Comparison of ENCODE assay signal across 8 cellular contexts in genomic region chr3:195271116-195271858, GRCh38. TPM values are rescaled to one million over a fixed set of nuclear protein-coding genes. Genes with fewer than 3 reads are reported as not detected.
DNase-seq lines count a peak whose midpoint lies in the region; ATAC-seq and FAIRE-seq lines count a peak whose summit lies in the region.

A gene with protein sequence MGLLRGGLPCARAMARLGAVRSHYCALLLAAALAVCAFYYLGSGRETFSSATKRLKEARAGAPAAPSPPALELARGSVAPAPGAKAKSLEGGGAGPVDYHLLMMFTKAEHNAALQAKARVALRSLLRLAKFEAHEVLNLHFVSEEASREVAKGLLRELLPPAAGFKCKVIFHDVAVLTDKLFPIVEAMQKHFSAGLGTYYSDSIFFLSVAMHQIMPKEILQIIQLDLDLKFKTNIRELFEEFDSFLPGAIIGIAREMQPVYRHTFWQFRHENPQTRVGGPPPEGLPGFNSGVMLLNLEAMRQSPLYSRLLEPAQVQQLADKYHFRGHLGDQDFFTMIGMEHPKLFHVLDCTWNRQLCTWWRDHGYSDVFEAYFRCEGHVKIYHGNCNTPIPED (minus strand): TSS chr3:195271159. CDS start chr3:195271058, 101 bp downstream.

- H3K27me3 Mint-ChIP-seq in activated CD8-positive, alpha-beta memory T cell treated with anti-CD3 and anti-CD28 coated beads, Interleukin-2, amount 10 ng/mL, durations not matched to agents 7 days and 5 days = no peaks in the 10 kb centered on the region

- peak within 1 kb of the TSS; percentile 73 for H3K9ac ChIP-seq in endocrine pancreas (ENCODE audit: control insufficient read depth, insufficient read depth, low read length)

- H3K27ac Mint-ChIP-seq in activated CD8-positive, alpha-beta memory T cell treated with anti-CD3 and anti-CD28 coated beads, Interleukin-2, amount 10 ng/mL, durations not matched to agents 7 days and 5 days = peak within 1 kb of the TSS; percentile 85

- H3K9me3 ChIP-seq in endocrine pancreas (ENCODE audit: control insufficient read depth, low read length) = no peaks in the 10 kb centered on the region

- H3K4me1 Mint-ChIP-seq in activated CD8-positive, alpha-beta memory T cell treated with anti-CD3 and anti-CD28 coated beads, Interleukin-2, amount 10 ng/mL, durations not matched to agents 7 days and 5 days = peaks cover 31% of the 10 kb centered on the region

- peak; percentile 77 for ATAC-seq in GM21381 (IDR thresholded peaks at IDR 0.05; ENCODE audit: unreplicated experiment)
- ATAC-seq in activated CD8-positive, alpha-beta memory T cell treated with anti-CD3 and anti-CD28 coated beads, Interleukin-2, amount 10 ng/mL, durations not matched to agents 7 days and 5 days = peak; percentile 89

- DNase-seq in Caki2 (ENCODE audit: low read depth) (peak; percentile 94), HTR-8/SVneo (ENCODE audit: insufficient read length, low spot score) (peak; percentile 89), mesenteric fat pad (ENCODE audit: low spot score) (peak; percentile 97)
- DNase-seq in NK-92 treated with Interleukin-12 subunit alpha and Interleukin-12 subunit beta, amount 100 ng/mL, for 24 hours (lab: John Stamatoyannopoulos, UW) = peak; percentile 81
- DNase-seq in activated CD8-positive, alpha-beta memory T cell treated with anti-CD3 and anti-CD28 coated beads, Interleukin-2, amount 10 ng/mL, durations not matched to agents 7 days and 5 days = peak; percentile 94
- DNase-seq in stimulated activated CD8-positive, alpha-beta memory T cell treated with anti-CD3 and anti-CD28 coated beads, Interleukin-15, amount 100 ng/mL, for 1 hour (ENCODE audit: low read depth) = peak; percentile 81

- peak; percentile 13 for FAIRE-seq in HTR-8/SVneo (lab: Jason Lieb, UNC)

- H3K4me3 Mint-ChIP-seq in activated CD8-positive, alpha-beta memory T cell treated with anti-CD3 and anti-CD28 coated beads, Interleukin-2, amount 10 ng/mL, durations not matched to agents 7 days and 5 days = peak within 1 kb of the TSS; percentile 82

- no peaks in the 10 kb centered on the region for H3K9me3 Mint-ChIP-seq in activated CD8-positive, alpha-beta memory T cell treated with anti-CD3 and anti-CD28 coated beads, Interleukin-2, amount 10 ng/mL, durations not matched to agents 7 days and 5 days (ENCODE audit: low read depth)

- H3K4me1 ChIP-seq in endocrine pancreas (ENCODE audit: control insufficient read depth, insufficient read depth, low read length) = no peaks in the 10 kb centered on the region

- no peaks in the 10 kb centered on the region for H3K36me3 Mint-ChIP-seq in activated CD8-positive, alpha-beta memory T cell treated with anti-CD3 and anti-CD28 coated beads, Interleukin-2, amount 10 ng/mL, durations not matched to agents 7 days and 5 days

- peak within 1 kb of the TSS; percentile 94 for H3K4me3 ChIP-seq in endocrine pancreas (ENCODE audit: control insufficient read depth, insufficient read depth, low read length)

- CTCF ChIA-PET in activated CD8-positive, alpha-beta memory T cell treated with anti-CD3 and anti-CD28 coated beads, Interleukin-2, amount 10 ng/mL, durations not matched to agents 7 days and 5 days (lab: Charles Lee) = interaction anchor here (0.6 to 9.3 kb wide), 47 partner anchors 8 to 638 kb away, joined by 3 to 228 read pairs (median 5); partner anchors contain the start of genes ACAP2, FAM43A, LSG1 and PPP1R2

- H3K27me3 ChIP-seq in endocrine pancreas (ENCODE audit: control insufficient read depth, insufficient read depth, low read length) = no peaks in the 10 kb centered on the region

- in situ Hi-C loops in Caki2 (cut with HindIII; ENCODE audit: low pct_unique_long_range_greater_than_20kb, low sequenced_read_pairs) = no loop called here

- no peaks in the 10 kb centered on the region for H3K36me3 ChIP-seq in endocrine pancreas (ENCODE audit: control insufficient read depth, insufficient read depth, low read length)

RNA-seq across cellular contexts. Expression of the gene that starts here (rescaled TPM):
- total RNA-seq in Caki2 (2014; rRNA removed; shearing (Covaris generic); ENCODE audit: low replicate concordance) = 29.4 and 45.9 TPM in 2 replicates
- total RNA-seq in activated CD8-positive, alpha-beta memory T cell treated with anti-CD3 and anti-CD28 coated beads, Interleukin-2, amount 10 ng/mL, durations not matched to agents 7 days and 5 days = 1 to 10 TPM; 7.2 to 9.2 TPM
- total RNA-seq in mesenteric fat pad = 17.0 TPM

Comparison
In these comparisons a context has a peak if more than half of its experiments do, and no peak if none do; other contexts are left out.
1. Peak in every context shown above with its lines: DNase-seq, ATAC-seq and H3K4me3 ChIP-seq.